In the genomic region with DNA sequence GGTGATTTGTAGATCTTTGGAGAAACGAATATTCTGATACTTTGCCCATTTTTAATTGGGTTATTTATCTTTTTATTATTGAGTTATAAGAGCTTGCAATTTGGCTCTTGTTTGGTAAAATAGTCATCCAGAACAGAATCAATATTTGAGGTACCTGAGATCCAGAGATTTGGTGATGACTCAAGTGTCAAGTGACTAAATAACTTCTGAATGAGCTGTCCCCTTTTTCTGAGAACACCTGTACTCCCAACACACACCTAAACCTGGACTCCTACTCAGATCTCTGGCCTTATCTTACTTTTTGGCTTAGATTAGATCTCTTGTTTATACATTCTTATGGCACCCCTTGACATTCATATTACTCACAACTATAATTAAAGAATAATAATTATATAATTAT, we compare ENCODE assay signal across 23 cellular contexts.
"Had no signal": no experiment of that assay in that cellular context is flagged by ENCODE, and none has a peak within 500 bp of the region (broad histone marks: within the 10 kb centered on the region; RNA-seq: fewer than 3 reads in every experiment).

No MANE protein-coding gene starts in this region.

- H3K4me1 ChIP-seq: testis had no signal

- ATAC-seq: activated CD4-positive, alpha-beta T cell treated with anti-CD3 and anti-CD28 coated beads for 36 hours; activated naive CD4-positive, alpha-beta T cell treated with anti-CD3 and anti-CD28 coated beads, Interleukin-2, amount 50 U/mL, for 72 hours; activated T-cell treated with anti-CD3 and anti-CD28 coated beads, Interleukin-2, amount 50 U/mL, for 72 hours; effector memory CD8-positive, alpha-beta T cell; esophagus mucosa; heart left ventricle; left lobe of liver; right lobe of liver; stimulated activated naive CD8-positive, alpha-beta T cell treated with anti-CD3 and anti-CD28 coated beads, Interleukin-15, Interleukin-2, amounts not matched to agents 100 U/mL and 50 U/mL, for 24 hours had no signal

- H3K9me3 ChIP-seq: heart left ventricle, ovary, right lobe of liver, testis, transverse colon had no signal

- H3K27ac ChIP-seq: coronary artery, heart left ventricle, ovary, right lobe of liver, testis, transverse colon had no signal

- H3K4me3 ChIP-seq: coronary artery, heart left ventricle, ovary, right lobe of liver, testis, transverse colon had no signal

- H3K27me3 ChIP-seq: heart left ventricle, ovary, right lobe of liver, testis, transverse colon had no signal

- DNase-seq: activated CD4-positive, alpha-beta T cell treated with anti-CD3 and anti-CD28 coated beads for 36 hours; activated CD4-positive, alpha-beta T cell treated with anti-CD3 and anti-CD28 coated beads, Interleukin-2, amount 50 U/mL, for 4 hours; activated CD4-positive, CD25-positive, alpha-beta regulatory T cell; activated naive CD4-positive, alpha-beta T cell; activated T-cell treated with anti-CD3 and anti-CD28 coated beads for 4 hours; activated T-cell treated with anti-CD3 and anti-CD28 coated beads, Interleukin-2, amount 50 U/mL, for 72 hours; effector memory CD8-positive, alpha-beta T cell; foreskin fibroblast; heart left ventricle; hypothalamus; immature natural killer cell; naive B cell; nephron progenitor cell; ovary; right lobe of liver; stimulated activated CD4-positive, alpha-beta T cell treated with anti-CD3 and anti-CD28 coated beads, Interleukin-2, amount 100 ng/mL, for 48 hours; stimulated activated naive CD8-positive, alpha-beta T cell treated with anti-CD3 and anti-CD28 coated beads, Interleukin-15, Interleukin-2, amounts not matched to agents 100 U/mL and 50 U/mL, for 24 hours; testis; transverse colon had no signal

- H3K36me3 ChIP-seq: heart left ventricle, ovary, right lobe of liver, transverse colon had no signal
